ENCODE assay signal across 8 cellular contexts in genomic region chr20:9609892-9610502, GRCh38.
DNase-seq lines count a peak whose midpoint lies in the region; ATAC-seq and TF ChIP-seq lines count a peak whose summit lies in the region.

No MANE protein-coding gene starts in this region.

- H3K27me3 ChIP-seq in prostate gland (replicated peaks; ENCODE audit: insufficient read depth): no peaks in the 10 kb centered on the region

- WGBS in prostate gland: 37% methylated on average over 7 of the region's 7 CpGs

- H3K4me1 ChIP-seq in prostate gland (replicated peaks): no peaks in the 10 kb centered on the region

- CTCF ChIA-PET in WTC11 (lab: Charles Lee): interaction anchor here (0.6 to 4.3 kb wide), 47 partner anchors 8 to 1717 kb away, joined by 3 to 102 read pairs (median 4); partner anchors contain the start of genes LAMP5 and SNAP25

- H3K9me3 Mint-ChIP-seq in WTC11: peaks cover 13% of the 10 kb centered on the region

- intact Hi-C loops in Right ventricle myocardium superior (cut with DNase I) (loop anchor here (5.0 to 10.0 kb wide), 2 partner anchors 198 to 305 kb away; no protein-coding TSS in a partner anchor), cardiac septum (cut with DNase I) (loop anchor here (2.0 to 10.0 kb wide), 4 partner anchors 65 to 1935 kb away; no protein-coding TSS in a partner anchor), prostate gland (cut with DNase I) (loop anchor here (2.0 kb wide), 1 partner anchor 201 kb away; no protein-coding TSS in a partner anchor)

- TF ChIP-seq CTCF in WTC11 (IDR thresholded peaks at IDR 0.05): peak; percentile 61
- peak; percentile 72 for TF ChIP-seq CTCF in fibroblast of villous mesenchyme (IDR thresholded peaks at IDR 0.05; ENCODE audit: insufficient read depth, low read depth, low read length)
- TF ChIP-seq CTCF in prostate gland (IDR thresholded peaks at IDR 0.05): peak in 3 of 4 experiments; percentile 65 to 84 (median 67)

- DNase-seq in Right ventricle myocardium superior: no peak
- DNase-seq in cardiac septum (ENCODE audit: low spot score): no peak
- DNase-seq in NCI-H2029 treated with DMSO at 0.1 percent for 48 hours (lab: John Stamatoyannopoulos, UW): peak; percentile 57
- peak; percentile 76 for DNase-seq in WTC11 (ENCODE audit: low spot score)
- peak; percentile 78 for DNase-seq in fibroblast of villous mesenchyme (ENCODE audit: low read depth)
- peak; percentile 51 for DNase-seq in prostate gland (ENCODE audit: low spot score)

- H3K27ac Mint-ChIP-seq in WTC11: no peak overlapping the region

- ATAC-seq in Right ventricle myocardium superior (ENCODE audit: poor library complexity): peak; percentile 55
- peak; percentile 62 for ATAC-seq in HG02623 (IDR thresholded peaks at IDR 0.05; ENCODE audit: unreplicated experiment)
- peak; percentile 66 for ATAC-seq in WTC11
- no peak for ATAC-seq in GM18520 (IDR thresholded peaks at IDR 0.05; ENCODE audit: unreplicated experiment)

- POLR2A ChIA-PET in WTC11 (lab: Charles Lee): interaction anchor here (0.6 to 1.0 kb wide), 2 partner anchors 202 to 937 kb away, joined by 3 to 4 read pairs; no protein-coding TSS in a partner anchor

- no peaks in the 10 kb centered on the region for H3K9me3 ChIP-seq in prostate gland

- no peak for TF ChIP-seq POLR2A in prostate gland (IDR thresholded peaks at IDR 0.05)

- H3K27me3 Mint-ChIP-seq in WTC11 (ENCODE audit: low read depth): peaks cover 2% of the 10 kb centered on the region

- no peaks in the 10 kb centered on the region for H3K36me3 Mint-ChIP-seq in WTC11

- no peak overlapping the region for H3K27ac ChIP-seq in prostate gland

- H3K36me3 ChIP-seq in prostate gland: no peaks in the 10 kb centered on the region

- H3K4me3 ChIP-seq in fibroblast of villous mesenchyme (ENCODE audit: low read depth, low read length): no peak overlapping the region
- no peak overlapping the region for H3K4me3 ChIP-seq in prostate gland

- peaks cover 10% of the 10 kb centered on the region for H3K4me1 Mint-ChIP-seq in WTC11

- H3K4me3 Mint-ChIP-seq in WTC11: no peak overlapping the region

TF ChIP-seq in WTC11, 78 proteins besides CTCF, POLR2A, EP300 and RAD21:
- TF ChIP-seq ZMAT4 (CRISPR knock-in tag; IDR thresholded peaks at IDR 0.05): no peak
- TF ChIP-seq SP1 (CRISPR knock-in tag; conservative IDR thresholded peaks at IDR 0.05): no peak
- TF ChIP-seq ELF4 (CRISPR knock-in tag; IDR thresholded peaks at IDR 0.05; ENCODE audit: low read depth): no peak
- TF ChIP-seq CREB1 (CRISPR knock-in tag; IDR thresholded peaks at IDR 0.05): no peak
- no peak for TF ChIP-seq STAT6 (CRISPR knock-in tag; conservative IDR thresholded peaks at IDR 0.05; ENCODE audit: low read depth)
- TF ChIP-seq MXD4 (CRISPR knock-in tag; IDR thresholded peaks at IDR 0.05; ENCODE audit: borderline replicate concordance): no peak
- no peak for TF ChIP-seq RORB (CRISPR knock-in tag; IDR thresholded peaks at IDR 0.05)
- TF ChIP-seq TCF7 (CRISPR knock-in tag; IDR thresholded peaks at IDR 0.05; ENCODE audit: low read depth): no peak
- TF ChIP-seq ARID4B (CRISPR knock-in tag; IDR thresholded peaks at IDR 0.05; ENCODE audit: borderline replicate concordance): no peak
- no peak for TF ChIP-seq NFYB (CRISPR knock-in tag; conservative IDR thresholded peaks at IDR 0.05; ENCODE audit: low read depth)
- no peak for TF ChIP-seq NR3C1 (CRISPR knock-in tag; conservative IDR thresholded peaks at IDR 0.05; ENCODE audit: low read depth)
- TF ChIP-seq IRF1 (CRISPR knock-in tag; IDR thresholded peaks at IDR 0.05): no peak
- no peak for TF ChIP-seq CDX4 (CRISPR knock-in tag; IDR thresholded peaks at IDR 0.05; ENCODE audit: borderline replicate concordance)
- no peak for TF ChIP-seq ZNF671 (CRISPR knock-in tag; IDR thresholded peaks at IDR 0.05)
- TF ChIP-seq FOXP1 (CRISPR knock-in tag; IDR thresholded peaks at IDR 0.05; ENCODE audit: borderline replicate concordance): no peak
TF ChIP-seq in WTC11: peak in this region for 0.

Comparison
In these comparisons a context has a peak if more than half of its experiments do, and no peak if none do; other contexts are left out.
1. DNase-seq: peak in NCI-H2029 treated with DMSO at 0.1 percent for 48 hours (single experiment), WTC11 (single experiment), fibroblast of villous mesenchyme (single experiment) and prostate gland (single experiment); none in Right ventricle myocardium superior (single experiment) and cardiac septum (single experiment).
2. Peak in every context shown above with its lines, with median percentiles within 50 percentile points of each other: CTCF ChIP-seq.